In genomic region chr20:11118802-11119380, GRCh38 we compare ENCODE assay signal across 14 cellular contexts.
A peak's percentile ranks its signal among the peaks of the same experiment; 100 is the strongest.
DNase-seq lines count a peak whose midpoint lies in the region; FAIRE-seq and TF ChIP-seq lines count a peak whose summit lies in the region.
"Had no signal": no experiment of that assay in that cellular context is flagged by ENCODE, and none has a peak within 500 bp of the region (broad histone marks: within the 10 kb centered on the region; RNA-seq: fewer than 3 reads in every experiment).

No MANE protein-coding gene starts in this region.

- BruUV-seq in endothelial cell of umbilical vein (replicated peaks; lab: Mats Ljungman, UMichigan): no TSS peak

- TF ChIP-seq CTCF in RWPE1 (conservative IDR thresholded peaks at IDR 0.05; ENCODE audit: low read depth) (no peak), endothelial cell of umbilical vein (IDR thresholded peaks at IDR 0.05; ENCODE audit: extremely low read depth in 1 of 2, insufficient read depth in 1 of 2, low read depth in 1 of 2, low read length in 2 of 2) (no peak), osteoblast (IDR thresholded peaks at IDR 0.05; ENCODE audit: extremely low read depth, low read depth, low read length) (no peak), tibial artery (IDR thresholded peaks at IDR 0.05) (no peak), GM13977 (IDR thresholded peaks at IDR 0.05; ENCODE audit: extremely low read depth, insufficient read depth, missing control alignments) (no peak)

- H3K4me2 ChIP-seq in GM23248 (ENCODE audit: unreplicated experiment) (peak overlapping the region; percentile 38), endothelial cell of umbilical vein (ENCODE audit: insufficient read depth, low read length) (no peak overlapping the region), osteoblast (ENCODE audit: insufficient read depth, low read length) (no peak overlapping the region)
- H3K4me2 ChIP-seq: BLaER1 treated with 17β-estradiol and CSF1 and Interleukin-3, amounts not matched to agents 10 nM and 100 nM had no signal

- in situ Hi-C loops in GM23248 (cut with MboI): no loop called here
- in situ Hi-C loops in GM13977 (cut with MboI; ENCODE audit: low pct_unique_long_range_greater_than_20kb, low sequenced_read_pairs, unreplicated experiment): no loop called here

- H2AFZ ChIP-seq in GM23248: no peak overlapping the region
- no peak overlapping the region for H2AFZ ChIP-seq in endothelial cell of umbilical vein (ENCODE audit: low read depth, low read length)
- no peak overlapping the region for H2AFZ ChIP-seq in osteoblast (ENCODE audit: low read length)

- H3K9me3 ChIP-seq in GM23248 (ENCODE audit: low read depth) (no peaks in the 10 kb centered on the region), endothelial cell of umbilical vein (replicated peaks; ENCODE audit: control insufficient read depth, insufficient read depth, low read length) (no peaks in the 10 kb centered on the region), osteoblast (ENCODE audit: low read depth, low read length) (no peaks in the 10 kb centered on the region), tibial artery (no peaks in the 10 kb centered on the region)
- H3K9me3 ChIP-seq: BLaER1 treated with 17β-estradiol and CSF1 and Interleukin-3, amounts not matched to agents 10 nM and 100 nM had no signal

- H4K20me1 ChIP-seq in GM23248 (ENCODE audit: insufficient read depth) (no peaks in the 10 kb centered on the region), endothelial cell of umbilical vein (replicated peaks; ENCODE audit: control insufficient read depth, extremely low read depth, insufficient read depth, low read length) (no peaks in the 10 kb centered on the region), osteoblast (ENCODE audit: insufficient read depth, low read length) (no peaks in the 10 kb centered on the region)
- H4K20me1 ChIP-seq: BLaER1 treated with 17β-estradiol and CSF1 and Interleukin-3, amounts not matched to agents 10 nM and 100 nM had no signal

- WGBS in GM23248 (ENCODE audit: low coverage in 1 of 2, low lambda C conversion rate in 2 of 2, missing lambda C conversion rate in 2 of 2), 2 experiments: 79 to 80% methylated on average over 4 of the region's 4 CpGs

- intact Hi-C loops in endothelial cell of umbilical vein (cut with micrococcal nuclease) (no loop called here), tibial artery (cut with DNase I; ENCODE audit: low total_unique reads) (no loop called here)

- peaks cover 29% of the 10 kb centered on the region for H3F3A ChIP-seq in GM23248 (ENCODE audit: insufficient read depth)

- CTCF ChIA-PET in RWPE1 (lab: Yijun Ruan, JAX): no interaction called here
- CTCF ChIA-PET in endothelial cell of umbilical vein (lab: Charles Lee): no interaction called here

- FAIRE-seq in endothelial cell of umbilical vein (lab: Jason Lieb, UNC): no peak

- H3K9me1 ChIP-seq in endothelial cell of umbilical vein (replicated peaks; ENCODE audit: control insufficient read depth, extremely low read depth, insufficient read depth, low read length): no peaks in the 10 kb centered on the region

- H3K27me3 ChIP-seq in GM23248 (replicated peaks; ENCODE audit: insufficient read depth): no peaks in the 10 kb centered on the region
- no peaks in the 10 kb centered on the region for H3K27me3 ChIP-seq in endothelial cell of umbilical vein (ENCODE audit: control insufficient read depth in 2 of 2, insufficient read depth in 2 of 2, low read length in 2 of 2)
- no peaks in the 10 kb centered on the region for H3K27me3 ChIP-seq in osteoblast (ENCODE audit: insufficient read depth, low read length)
- no peaks in the 10 kb centered on the region for H3K27me3 ChIP-seq in tibial artery
- H3K27me3 ChIP-seq: BLaER1 treated with 17β-estradiol and CSF1 and Interleukin-3, amounts not matched to agents 10 nM and 100 nM had no signal

- no peak for TF ChIP-seq POLR2A in endothelial cell of umbilical vein (IDR thresholded peaks at IDR 0.05; ENCODE audit: low read depth, low read length)

- POLR2A ChIA-PET in RWPE1 (lab: Yijun Ruan, JAX; ENCODE audit: low non-redundant PET) (no interaction called here), endothelial cell of umbilical vein (lab: Charles Lee) (no interaction called here)

- DNase-seq in GM23248: peak; percentile 15
- DNase-seq in RWPE1 (ENCODE audit: low spot score): peak; percentile 28
- DNase-seq in endothelial cell of umbilical vein (ENCODE audit: low read depth, low spot score): peak; percentile 28
- DNase-seq in osteoblast (ENCODE audit: insufficient read length, low spot score, missing footprints): no peak
- DNase-seq in activated CD4-positive, CD25-positive, alpha-beta regulatory T cell (lab: John Stamatoyannopoulos, UW): no peak
- DNase-seq in tibial artery: no peak
- DNase-seq in GM13977 (ENCODE audit: low spot score): no peak
- DNase-seq: NCI-H1048; NCI-H146; NCI-H2081 treated with DMSO at 0.1 percent for 48 hours; NCI-H526; NK-92 treated with Interleukin-12 subunit alpha and Interleukin-12 subunit beta, amount 100 ng/mL, for 24 hours; SHP77 had no signal

- H3K79me2 ChIP-seq in GM23248 (ENCODE audit: insufficient read depth) (no peaks in the 10 kb centered on the region), endothelial cell of umbilical vein (ENCODE audit: control insufficient read depth, insufficient read depth, low read length) (no peaks in the 10 kb centered on the region), osteoblast (ENCODE audit: insufficient read depth, low read length) (no peaks in the 10 kb centered on the region)

- H3K4me3 ChIP-seq in GM23248: no peak overlapping the region
- H3K4me3 ChIP-seq in endothelial cell of umbilical vein (replicated peaks in 1 of 3; ENCODE audit: insufficient read depth in 1 of 3, low read depth in 1 of 3, low read length in 3 of 3): no peak overlapping the region
- no peak overlapping the region for H3K4me3 ChIP-seq in osteoblast (ENCODE audit: insufficient read depth, low read length)
- no peak overlapping the region for H3K4me3 ChIP-seq in tibial artery
- H3K4me3 ChIP-seq: BLaER1 treated with 17β-estradiol and CSF1 and Interleukin-3, amounts not matched to agents 10 nM and 100 nM had no signal

- dilution Hi-C loops in endothelial cell of umbilical vein (cut with MboI; ENCODE audit: extremely low pct_ligation_motif_present, low sequenced_read_pairs): no loop called here

- H3K36me3 ChIP-seq in GM23248 (ENCODE audit: low read depth) (no peaks in the 10 kb centered on the region), endothelial cell of umbilical vein (ENCODE audit: control insufficient read depth in 2 of 2, extremely low read depth in 1 of 2, insufficient read depth in 2 of 2, low read length in 2 of 2) (no peaks in the 10 kb centered on the region), osteoblast (ENCODE audit: insufficient read depth, low read length) (no peaks in the 10 kb centered on the region), tibial artery (no peaks in the 10 kb centered on the region)
- H3K36me3 ChIP-seq: BLaER1 treated with 17β-estradiol and CSF1 and Interleukin-3, amounts not matched to agents 10 nM and 100 nM had no signal

- no peaks in the 10 kb centered on the region for H3K9me2 ChIP-seq in GM23248 (ENCODE audit: insufficient read depth)

- no peak overlapping the region for H3K9ac ChIP-seq in GM23248
- H3K9ac ChIP-seq in endothelial cell of umbilical vein (replicated peaks; ENCODE audit: extremely low read depth, insufficient read depth, low read length): no peak overlapping the region
- H3K9ac ChIP-seq: BLaER1 treated with 17β-estradiol and CSF1 and Interleukin-3, amounts not matched to agents 10 nM and 100 nM had no signal

- H3K27ac ChIP-seq in GM23248 (no peak overlapping the region), RWPE1 (no peak overlapping the region), endothelial cell of umbilical vein (ENCODE audit: insufficient read depth, low read depth, low read length) (peak overlapping the region; percentile 36), osteoblast (ENCODE audit: low read depth, low read length) (peak overlapping the region; percentile 71), tibial artery (no peak overlapping the region)
- H3K27ac ChIP-seq: BLaER1 treated with 17β-estradiol and CSF1 and Interleukin-3, amounts not matched to agents 10 nM and 100 nM had no signal

- H3K4me1 ChIP-seq in GM23248 (ENCODE audit: insufficient read depth) (peaks cover 20% of the 10 kb centered on the region), endothelial cell of umbilical vein (ENCODE audit: control insufficient read depth, extremely low read depth, insufficient read depth, low read length) (peaks cover 15% of the 10 kb centered on the region), osteoblast (ENCODE audit: insufficient read depth, low read length) (peaks cover 17% of the 10 kb centered on the region), tibial artery (peaks cover 0 to 5% (median 0%) of the 10 kb centered on the region in 4 donors)

TF ChIP-seq in endothelial cell of umbilical vein, 7 proteins besides CTCF, POLR2A, EP300 and RAD21:
- TF ChIP-seq GATA2 (IDR thresholded peaks at IDR 0.05; ENCODE audit: insufficient read depth, insufficient read length, low read depth, low read length) (peak; percentile 15), JUN (IDR thresholded peaks at IDR 0.05; ENCODE audit: borderline replicate concordance, insufficient read depth, insufficient read length, low read depth) (no peak), FOS (IDR thresholded peaks at IDR 0.05; ENCODE audit: borderline replicate concordance, insufficient read depth, low read length) (peak; percentile 66), EZH2 (IDR thresholded peaks at IDR 0.05; ENCODE audit: borderline replicate concordance, low read depth, low read length, severe bottlenecking) (no peak), MAX (IDR thresholded peaks at IDR 0.05; ENCODE audit: insufficient read depth, insufficient read length) (no peak), MYC (IDR thresholded peaks at IDR 0.05; ENCODE audit: low read depth, low read length) (no peak), POLR2AphosphoS5 (IDR thresholded peaks at IDR 0.05; ENCODE audit: insufficient read depth, low read depth, low read length) (no peak)

Comparison
In these comparisons a context has a peak if more than half of its experiments do, and no peak if none do; other contexts are left out.
1. DNase-seq: peak in GM23248 (single experiment), RWPE1 (single experiment) and endothelial cell of umbilical vein (single experiment); none in osteoblast (single experiment), activated CD4-positive, CD25-positive, alpha-beta regulatory T cell (0 of 4), tibial artery (0 of 2) and GM13977 (single experiment).
2. H3K27ac ChIP-seq: peak in endothelial cell of umbilical vein (single experiment) and osteoblast (single experiment); none in GM23248 (single experiment), RWPE1 (single experiment) and tibial artery (0 of 2).